ENCODE assay signal across 8 cellular contexts in the genomic region with DNA sequence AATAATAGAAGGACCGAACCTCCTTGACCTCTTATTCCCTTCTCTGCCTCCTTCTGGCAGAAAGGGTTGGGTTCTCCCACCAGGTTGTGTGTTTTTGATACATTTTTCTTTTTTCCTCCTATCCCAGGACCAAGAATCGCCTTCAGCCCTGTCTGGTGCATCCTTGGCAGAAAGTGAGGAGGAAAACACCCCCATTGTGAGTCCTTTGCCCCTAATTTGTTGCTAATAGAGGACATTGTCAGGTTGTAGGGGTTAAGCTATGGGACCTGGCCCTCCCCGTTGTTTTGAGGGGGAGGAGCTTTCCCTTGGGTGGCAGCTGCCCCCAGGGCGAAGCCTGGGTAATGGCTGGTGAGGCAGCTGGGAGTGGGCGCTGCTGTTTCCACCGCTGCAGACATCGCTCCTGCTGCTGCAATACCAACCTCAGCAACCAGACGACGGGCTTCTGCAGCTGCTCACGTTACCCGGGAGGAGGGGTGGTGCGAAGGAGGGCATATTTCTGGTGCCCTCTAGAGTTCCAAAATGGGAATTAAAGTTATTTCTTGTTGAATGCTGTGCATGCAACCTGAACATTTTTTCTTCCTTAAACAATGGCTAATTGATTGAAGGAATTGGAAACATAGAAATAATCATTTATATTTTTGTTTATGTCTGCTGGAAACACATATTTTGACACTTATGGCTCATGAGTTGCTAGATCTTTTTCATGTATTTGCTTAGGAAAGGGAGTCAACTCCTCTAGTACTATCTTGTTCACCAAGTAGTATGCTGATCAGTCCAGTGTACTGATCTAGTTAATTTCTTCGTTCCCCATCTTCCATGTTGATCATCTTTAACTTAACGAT. TPM values are rescaled to one million over a fixed set of nuclear protein-coding genes. Genes with fewer than 3 reads are reported as not detected.
DNase-seq lines count a peak whose midpoint lies in the region; ATAC-seq, FAIRE-seq and TF ChIP-seq lines count a peak whose summit lies in the region.

No MANE protein-coding gene starts in this region.

- H3K9me3 ChIP-seq in pancreas (no peaks in the 10 kb centered on the region), tibial artery (no peaks in the 10 kb centered on the region)

- 1 to 2% methylated on average over 14 of the region's 14 CpGs for WGBS in pancreas, 2 donors

- peak overlapping the region; percentile 95 for H3K27ac Mint-ChIP-seq in activated naive CD8-positive, alpha-beta T cell

- H3K36me3 Mint-ChIP-seq in activated naive CD8-positive, alpha-beta T cell, result no peaks in the 10 kb centered on the region

- H3K36me3 ChIP-seq in pancreas (peaks cover 0 to 6% (median 0%) of the 10 kb centered on the region in 3 donors), tibial artery (no peaks in the 10 kb centered on the region)

- H3K27me3 ChIP-seq in pancreas, result no peaks in the 10 kb centered on the region
- no peaks in the 10 kb centered on the region for H3K27me3 ChIP-seq in tibial artery

- H3K4me3 ChIP-seq in pancreas (peak overlapping the region; percentile 69 to 82 (median 72)), tibial artery (peak overlapping the region; percentile 93 to 94)

- peaks cover 43% of the 10 kb centered on the region for H3K4me1 Mint-ChIP-seq in activated naive CD8-positive, alpha-beta T cell (ENCODE audit: low read depth)

- ATAC-seq in HG02588 (IDR thresholded peaks at IDR 0.05; ENCODE audit: unreplicated experiment) (peak; percentile 31), SK-N-SH treated with all-trans-retinoic acid at 6 μM for 48 hours (peak; percentile 71), Right ventricle myocardium inferior (peak; percentile 49), pancreas (peak; percentile 52 to 78 (median 71))

- H3K27me3 Mint-ChIP-seq in activated naive CD8-positive, alpha-beta T cell, result no peaks in the 10 kb centered on the region

- peak overlapping the region; percentile 96 for H3K4me3 Mint-ChIP-seq in activated naive CD8-positive, alpha-beta T cell

- peak overlapping the region; percentile 88 to 99 (median 94) for H3K27ac ChIP-seq in pancreas
- H3K27ac ChIP-seq in tibial artery, result peak overlapping the region; percentile 96 to 99

- peaks cover 18 to 45% (median 35%) of the 10 kb centered on the region in 3 donors for H3K4me1 ChIP-seq in pancreas
- H3K4me1 ChIP-seq in tibial artery, result peaks cover 0 to 51% (median 25%) of the 10 kb centered on the region in 4 donors

- intact Hi-C loops in Right ventricle myocardium inferior (cut with DNase I), result loop anchor here (5.0 kb wide), 1 partner anchor 328 kb away; a partner anchor contains a TSS
- intact Hi-C loops in pancreas (cut with DNase I), result no loop called here
- intact Hi-C loops in tibial artery (cut with DNase I; ENCODE audit: low total_unique reads), result loop anchor here (2.0 to 10.0 kb wide), 2 partner anchors 97 to 325 kb away; a partner anchor contains a TSS

- TF ChIP-seq CTCF in GM12801 (IDR thresholded peaks at IDR 0.05; ENCODE audit: extremely low read depth, insufficient read length), result peak; percentile 89
- TF ChIP-seq CTCF in pancreas (IDR thresholded peaks at IDR 0.05), result peak; percentile 72 to 94 (median 82)
- peak; percentile 88 to 97 for TF ChIP-seq CTCF in tibial artery (IDR thresholded peaks at IDR 0.05)

- peak; percentile 90 for DNase-seq in NCI-H1092 (lab: John Stamatoyannopoulos, UW)
- DNase-seq in Right ventricle myocardium inferior (ENCODE audit: missing footprints), result peak; percentile 92
- DNase-seq in pancreas, result peak; percentile 77 to 90 (median 88)
- peak; percentile 88 to 92 for DNase-seq in tibial artery

- peak; percentile 84 for FAIRE-seq in pancreas (lab: Jason Lieb, UNC)

- H3K9me3 Mint-ChIP-seq in activated naive CD8-positive, alpha-beta T cell (ENCODE audit: low read depth), result no peaks in the 10 kb centered on the region

TF ChIP-seq in SK-N-SH treated with all-trans-retinoic acid at 6 μM for 48 hours, 23 proteins besides CTCF, POLR2A, EP300 and RAD21:
- no peak for TF ChIP-seq OSR1 (CRISPR knock-in tag; IDR thresholded peaks at IDR 0.05)
- peak; percentile 73; the same call in 1 of the 2 replicates for TF ChIP-seq ZFP3 (CRISPR knock-in tag; IDR thresholded peaks at IDR 0.05)
- peak; percentile 50; the same call in 1 of the 2 replicates for TF ChIP-seq ZNF70 (CRISPR knock-in tag; IDR thresholded peaks at IDR 0.05)
- no peak for TF ChIP-seq ARNTL (CRISPR knock-in tag; IDR thresholded peaks at IDR 0.05; ENCODE audit: borderline replicate concordance, low read depth)
- TF ChIP-seq RARB (CRISPR knock-in tag; IDR thresholded peaks at IDR 0.05), result no peak

RNA-seq across cellular contexts. Expression of a gene that starts 1.5 kb away (rescaled TPM):
- total RNA-seq in Right ventricle myocardium inferior, result 50.3 TPM
- total RNA-seq in pancreas, result 10 to 100 TPM; 25.0 to 42.6 (median 29.2) TPM
- 10 to 100 TPM; 10.1 to 24.0 TPM for polyA plus RNA-seq in pancreas

Comparison
In these comparisons a context has a peak if more than half of its experiments do, and no peak if none do; other contexts are left out.
1. Peak in every context shown above with its lines: DNase-seq, ATAC-seq, H3K4me3 ChIP-seq and H3K27ac ChIP-seq.
2. intact Hi-C loops: an anchor here in Right ventricle myocardium inferior (5.0 kb wide) and tibial artery (2.0 to 10.0 kb wide); none called in pancreas.